In the genomic region with DNA sequence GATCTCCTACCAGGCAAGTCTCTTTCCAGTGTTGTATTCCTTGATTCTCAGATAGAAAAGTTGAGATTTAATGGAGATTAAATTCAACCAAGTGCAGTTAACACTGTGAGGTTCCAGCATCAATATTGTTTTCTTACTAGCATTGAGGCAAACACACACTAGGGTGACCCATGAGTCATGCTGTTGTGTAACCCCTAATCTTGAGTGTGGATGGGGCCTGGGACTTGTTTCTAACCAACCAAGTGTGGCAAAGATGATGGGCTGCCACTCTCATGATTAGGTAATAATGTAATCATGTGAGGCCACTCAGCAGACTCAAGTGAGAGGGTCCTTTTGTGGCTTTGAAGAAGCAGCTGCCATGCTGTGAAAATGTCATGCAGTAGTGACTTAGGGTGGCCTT, we compare ENCODE assay signal across 26 cellular contexts.
"Had no signal": no experiment of that assay in that cellular context is flagged by ENCODE, and none has a peak within 500 bp of the region (broad histone marks: within the 10 kb centered on the region; RNA-seq: fewer than 3 reads in every experiment).

No MANE protein-coding gene starts in this region.

- H3K4me1 ChIP-seq: foreskin keratinocyte, gastroesophageal sphincter, heart left ventricle, prostate gland, right atrium auricular region, tibial nerve, vagina had no signal

- H3K9me3 ChIP-seq: gastroesophageal sphincter, prostate gland, right atrium auricular region, thoracic aorta, upper lobe of left lung, vagina had no signal

- H3K36me3 ChIP-seq: gastroesophageal sphincter, heart left ventricle, prostate gland, right atrium auricular region, thoracic aorta, tibial nerve, upper lobe of left lung, vagina had no signal

- H3K27ac ChIP-seq: dorsolateral prefrontal cortex, epithelial cell of prostate, foreskin keratinocyte, gastroesophageal sphincter, heart left ventricle, hepatocyte, prostate gland, right atrium auricular region, thoracic aorta, tibial nerve, upper lobe of left lung, vagina had no signal

- H3K27me3 ChIP-seq: foreskin keratinocyte, gastroesophageal sphincter, hepatocyte, right atrium auricular region, tibial nerve, upper lobe of left lung, vagina had no signal

- H3K4me3 ChIP-seq: dorsolateral prefrontal cortex, gastroesophageal sphincter, heart left ventricle, hepatocyte, prostate gland, right atrium auricular region, smooth muscle cell, thoracic aorta, tibial nerve, upper lobe of left lung, vagina had no signal

- DNase-seq: dorsolateral prefrontal cortex; effector CD8-positive, alpha-beta T cell; endodermal cell; foreskin keratinocyte; heart left ventricle; kidney; naive thymus-derived CD8-positive, alpha-beta T cell; nephron progenitor cell; nucleus accumbens; stimulated activated CD4-positive, alpha-beta T cell treated with anti-CD3 and anti-CD28 coated beads, Interleukin-12 subunit alpha, Interleukin-12 subunit beta, amount 100 ng/mL, for 4 hours; stimulated activated CD4-positive, alpha-beta T cell treated with anti-CD3 and anti-CD28 coated beads, Interleukin-1b, Interleukin-23, amount 100 ng/mL, for 48 hours; stimulated activated CD4-positive, alpha-beta T cell treated with anti-CD3 and anti-CD28 coated beads, Interleukin-4, amount 100 ng/mL, for 24 hours had no signal

- ATAC-seq: esophagus mucosa; foreskin keratinocyte; gastroesophageal sphincter; heart left ventricle; left lobe of liver; naive thymus-derived CD8-positive, alpha-beta T cell; sciatic nerve; stimulated activated effector memory CD8-positive, alpha-beta T cell treated with anti-CD3 and anti-CD28 coated beads, Interleukin-12 subunit alpha, Interleukin-12 subunit beta, amount 100 ng/mL, for 72 hours had no signal
